Comparison of ENCODE assay signal across 27 cellular contexts in genomic region chr7:25037325-25037724, GRCh38. TPM values are rescaled to one million over a fixed set of nuclear protein-coding genes. Genes with fewer than 3 reads are reported as not detected.
A peak's percentile ranks its signal among the peaks of the same experiment; 100 is the strongest.
DNase-seq lines count a peak whose midpoint lies in the region; ATAC-seq and TF ChIP-seq lines count a peak whose summit lies in the region.
"Had no signal": no experiment of that assay in that cellular context is flagged by ENCODE, and none has a peak within 500 bp of the region (broad histone marks: within the 10 kb centered on the region; RNA-seq: fewer than 3 reads in every experiment).

No MANE protein-coding gene starts in this region.

- peak; percentile 22; the same call in 1 of the 3 replicates for ATAC-seq in SK-N-SH treated with all-trans-retinoic acid at 6 μM for 48 hours
- ATAC-seq: activated CD4-positive, alpha-beta T cell treated with anti-CD3 and anti-CD28 coated beads for 36 hours; stimulated activated naive B cell treated with anti-CD40 and anti-IgM and Interleukin-4, amounts not matched to agents 10 μg/mL and 1 μg/mL and 100 μg/mL, for 72 hours had no signal

- H4K20me1 ChIP-seq in SK-N-SH (ENCODE audit: insufficient read depth), result no peaks in the 10 kb centered on the region
- H4K20me1 ChIP-seq: BLaER1 had no signal

- no peak overlapping the region for H2AFZ ChIP-seq in SK-N-SH (ENCODE audit: low read depth)
- H2AFZ ChIP-seq in mesenchymal stem cell (ENCODE audit: low read depth, low read length), result no peak overlapping the region
- H2AFZ ChIP-seq: PC-9 had no signal

- H2AK5ac ChIP-seq in mesenchymal stem cell (ENCODE audit: low read length, severe bottlenecking), result no peak overlapping the region

- no peaks in the 10 kb centered on the region for H3K79me1 ChIP-seq in mesenchymal stem cell (replicated peaks; ENCODE audit: low read length, poor library complexity, severe bottlenecking)

- POLR2A ChIA-PET in SK-N-SH (lab: Yijun Ruan, JAX), result no interaction called here

- H3K79me2 ChIP-seq in SK-N-SH (ENCODE audit: insufficient read depth), result no peaks in the 10 kb centered on the region

- TF ChIP-seq POLR2A in NB4 (IDR thresholded peaks at IDR 0.05; ENCODE audit: extremely low read depth, insufficient read length), result no peak

- H3K18ac ChIP-seq in mesenchymal stem cell (ENCODE audit: low read depth in 1 of 2, low read length in 2 of 2), result no peak overlapping the region

- no peak overlapping the region for H2BK5ac ChIP-seq in mesenchymal stem cell (ENCODE audit: low read depth, low read length, poor library complexity, severe bottlenecking)

- H3K4me2 ChIP-seq in SK-N-SH (no peak overlapping the region), mesenchymal stem cell (ENCODE audit: low read length, poor library complexity, severe bottlenecking) (no peak overlapping the region)
- H3K4me2 ChIP-seq: BLaER1, PC-9 had no signal

- H3K9ac ChIP-seq in SK-N-SH (no peak overlapping the region), mesenchymal stem cell (ENCODE audit: low read length) (no peak overlapping the region)
- H3K9ac ChIP-seq: BLaER1 had no signal

- H4K91ac ChIP-seq in mesenchymal stem cell (ENCODE audit: low read length), result no peak overlapping the region

- H4K8ac ChIP-seq in mesenchymal stem cell (ENCODE audit: low read length), result no peak overlapping the region

- no peak overlapping the region for H3K14ac ChIP-seq in mesenchymal stem cell (ENCODE audit: low read length in 2 of 2)

- H2BK15ac ChIP-seq in mesenchymal stem cell (ENCODE audit: low read depth, poor library complexity, severe bottlenecking), result no peak overlapping the region

- TF ChIP-seq RAD21 in SK-N-SH (IDR thresholded peaks at IDR 0.05; ENCODE audit: low read length), result no peak

- no peak for DNase-seq in SK-N-SH
- peak; percentile 17 for DNase-seq in NB4 (ENCODE audit: low read depth)
- peak; percentile 16 for DNase-seq in fibroblast of mammary gland (ENCODE audit: low read depth)
- DNase-seq in mesenchymal stem cell, result peak; percentile 34
- DNase-seq in SIG-M5 (lab: John Stamatoyannopoulos, UW), result no peak
- no peak for DNase-seq in SW480 (ENCODE audit: low spot score)
- DNase-seq in activated CD8-positive, alpha-beta memory T cell treated with anti-CD3 and anti-CD28 coated beads for 24 hours, result no peak
- DNase-seq: activated CD4-positive, alpha-beta T cell treated with anti-CD3 and anti-CD28 coated beads for 36 hours; activated T-cell treated with anti-CD3 and anti-CD28 coated beads, Interleukin-2, amount 50 U/mL, for 24 hours; brain microvascular endothelial cell; cortex of kidney; DND-41; head of caudate nucleus; KG1; midbrain; MV-4-11; naive thymus-derived CD8-positive, alpha-beta T cell; NCI-H187 treated with DMSO at 0.1 percent for 48 hours; occipital lobe; PC-9; retina; spleen; stimulated activated CD4-positive, alpha-beta T cell treated with anti-CD3 and anti-CD28 coated beads, Interleukin-4, amount 100 ng/mL, for 1 hour; stimulated activated naive B cell treated with anti-CD40 and anti-IgM and Interleukin-4, amounts not matched to agents 10 μg/mL and 1 μg/mL and 100 μg/mL, for 72 hours had no signal

- no peaks in the 10 kb centered on the region for H3K36me3 ChIP-seq in SK-N-SH (replicated peaks in 1 of 2; ENCODE audit: control insufficient read depth in 1 of 2, insufficient read depth in 2 of 2, low read length in 1 of 2)
- H3K36me3 ChIP-seq in mesenchymal stem cell (ENCODE audit: control insufficient read depth in 1 of 2, insufficient read depth in 2 of 2, low read depth in 1 of 2, low read length in 2 of 2), result no peaks in the 10 kb centered on the region
- H3K36me3 ChIP-seq: BLaER1, brain microvascular endothelial cell, spleen, vagina had no signal

- no peaks in the 10 kb centered on the region for H3F3A ChIP-seq in SK-N-SH (replicated peaks; ENCODE audit: insufficient read depth)

- H3K4me1 ChIP-seq in SK-N-SH (ENCODE audit: control insufficient read depth in 1 of 2, insufficient read depth in 2 of 2, low read depth in 1 of 2, low read length in 1 of 2) (peaks cover 0 to 13% of the 10 kb centered on the region in 2 experiments; a peak in 1 of 4 replicates), mesenchymal stem cell (ENCODE audit: control insufficient read depth, insufficient read depth, low read depth, low read length) (no peaks in the 10 kb centered on the region)
- H3K4me1 ChIP-seq: BLaER1, spleen, vagina had no signal

- peaks cover 9% of the 10 kb centered on the region; the same call in 1 of the 2 replicates for H3K9me3 ChIP-seq in SK-N-SH
- no peaks in the 10 kb centered on the region for H3K9me3 ChIP-seq in mesenchymal stem cell (ENCODE audit: control insufficient read depth, low read length)
- H3K9me3 ChIP-seq: vagina had no signal

- H3K9me2 ChIP-seq in SK-N-SH, result no peaks in the 10 kb centered on the region

- CTCF ChIA-PET in SK-N-SH (lab: Yijun Ruan, JAX), result interaction anchor here (1.1 to 1.4 kb wide), 2 partner anchors 9 to 61 kb away, joined by 4 to 5 read pairs; no protein-coding TSS in a partner anchor

- no peak overlapping the region for H2BK120ac ChIP-seq in mesenchymal stem cell (ENCODE audit: low read depth, low read length)

- H3K27me3 ChIP-seq in SK-N-SH (ENCODE audit: insufficient read depth), result no peaks in the 10 kb centered on the region
- no peaks in the 10 kb centered on the region for H3K27me3 ChIP-seq in mesenchymal stem cell (ENCODE audit: control insufficient read depth in 1 of 2, insufficient read depth in 1 of 2, low read length in 2 of 2)
- H3K27me3 ChIP-seq: BLaER1, brain microvascular endothelial cell, spleen, vagina had no signal

- 82% methylated on average over 1 of the region's 1 CpG for WGBS in SK-N-SH (ENCODE audit: low lambda C conversion rate)
- WGBS in mesenchymal stem cell, result 100% methylated on average over 1 of the region's 1 CpG

- no peak overlapping the region for H3K23ac ChIP-seq in mesenchymal stem cell (ENCODE audit: low read length in 2 of 2)

- H3K27ac ChIP-seq in SK-N-SH (ENCODE audit: low read depth in 2 of 2, low read length in 1 of 2) (no peak overlapping the region), mesenchymal stem cell (ENCODE audit: low read length, poor library complexity, severe bottlenecking) (no peak overlapping the region)
- H3K27ac ChIP-seq: BLaER1, brain microvascular endothelial cell, PC-9, spleen, vagina had no signal

- H3K4ac ChIP-seq in mesenchymal stem cell (ENCODE audit: low read depth in 1 of 2, low read length in 2 of 2), result no peak overlapping the region

- no peak for TF ChIP-seq EP300 in SK-N-SH (IDR thresholded peaks at IDR 0.05; ENCODE audit: borderline replicate concordance in 1 of 2, low read depth in 1 of 2, low read length in 1 of 2)

- H3K4me3 ChIP-seq in SK-N-SH (ENCODE audit: low read depth in 2 of 2, low read length in 1 of 2), result no peak overlapping the region
- H3K4me3 ChIP-seq in NB4 (ENCODE audit: low read depth, low read length), result no peak overlapping the region
- H3K4me3 ChIP-seq in fibroblast of mammary gland (ENCODE audit: control insufficient read depth, low read depth, low read length), result no peak overlapping the region
- H3K4me3 ChIP-seq in mesenchymal stem cell (ENCODE audit: insufficient read depth in 1 of 2, low read depth in 1 of 2, low read length in 2 of 2), result no peak overlapping the region
- H3K4me3 ChIP-seq: BLaER1, PC-9, spleen, vagina had no signal

- no peak overlapping the region for H2BK12ac ChIP-seq in mesenchymal stem cell (ENCODE audit: low read length in 2 of 2)

- TF ChIP-seq CTCF in SK-N-SH (IDR thresholded peaks at IDR 0.05), result no peak
- no peak for TF ChIP-seq CTCF in NB4 (IDR thresholded peaks at IDR 0.05; ENCODE audit: low read depth, low read length)
- TF ChIP-seq CTCF in fibroblast of mammary gland (conservative IDR thresholded peaks at IDR 0.05; ENCODE audit: control insufficient read depth, insufficient read depth, low read depth, low read length), result no peak

TF ChIP-seq in SK-N-SH, 30 proteins besides CTCF, POLR2A, EP300 and RAD21:
- TF ChIP-seq RCOR1 (IDR thresholded peaks at IDR 0.05; ENCODE audit: low read length), result no peak
- TF ChIP-seq FOXM1 (IDR thresholded peaks at IDR 0.05; ENCODE audit: low read depth), result no peak
- TF ChIP-seq FOSL2 (IDR thresholded peaks at IDR 0.05; ENCODE audit: borderline replicate concordance, low read depth), result no peak
- no peak for TF ChIP-seq ELF1 (IDR thresholded peaks at IDR 0.05)
- TF ChIP-seq TAF1 (IDR thresholded peaks at IDR 0.05; ENCODE audit: borderline replicate concordance, low read depth, low read length), result no peak
- no peak for TF ChIP-seq FOXJ3 (CRISPR knock-in tag; IDR thresholded peaks at IDR 0.05)
- no peak for TF ChIP-seq PBX3 (IDR thresholded peaks at IDR 0.05)
- no peak for TF ChIP-seq MEF2A (IDR thresholded peaks at IDR 0.05; ENCODE audit: borderline replicate concordance, low read depth)
- TF ChIP-seq RXRA (IDR thresholded peaks at IDR 0.05; ENCODE audit: borderline replicate concordance, low read depth), result no peak
- no peak for TF ChIP-seq GABPA (IDR thresholded peaks at IDR 0.05; ENCODE audit: low read depth)
TF ChIP-seq in SK-N-SH: peak in this region for 0.

RNA-seq across cellular contexts. Expression of gene OSBPL3, which starts 57.3 kb away (rescaled TPM):
- 22.6 and 23.2 TPM in 2 replicates for polyA plus RNA-seq in SK-N-SH (2012; rRNA removed)
- polyA plus RNA-seq in SK-N-SH (2012; cell fraction: cytosol; rRNA removed), result 19.3 and 20.5 TPM in 2 replicates
- 53.0 and 90.2 TPM in 2 replicates for polyA plus RNA-seq in SK-N-SH (2012; cell fraction: nucleus; rRNA removed)
- 7.8 TPM for polyA plus RNA-seq in mesenchymal stem cell (2013, experiment 1 of 2)
- 7.5 TPM for polyA plus RNA-seq in mesenchymal stem cell (2013, experiment 2 of 2)

Comparison
In these comparisons a context has a peak if more than half of its experiments do, and no peak if none do; other contexts are left out.
1. DNase-seq: peak in NB4 (single experiment), fibroblast of mammary gland (single experiment) and mesenchymal stem cell (single experiment); none in SK-N-SH (single experiment), SIG-M5 (single experiment), SW480 (single experiment) and activated CD8-positive, alpha-beta memory T cell treated with anti-CD3 and anti-CD28 coated beads for 24 hours (single experiment).